Comparison of ENCODE assay signal across 1 cellular context in the genomic region with DNA sequence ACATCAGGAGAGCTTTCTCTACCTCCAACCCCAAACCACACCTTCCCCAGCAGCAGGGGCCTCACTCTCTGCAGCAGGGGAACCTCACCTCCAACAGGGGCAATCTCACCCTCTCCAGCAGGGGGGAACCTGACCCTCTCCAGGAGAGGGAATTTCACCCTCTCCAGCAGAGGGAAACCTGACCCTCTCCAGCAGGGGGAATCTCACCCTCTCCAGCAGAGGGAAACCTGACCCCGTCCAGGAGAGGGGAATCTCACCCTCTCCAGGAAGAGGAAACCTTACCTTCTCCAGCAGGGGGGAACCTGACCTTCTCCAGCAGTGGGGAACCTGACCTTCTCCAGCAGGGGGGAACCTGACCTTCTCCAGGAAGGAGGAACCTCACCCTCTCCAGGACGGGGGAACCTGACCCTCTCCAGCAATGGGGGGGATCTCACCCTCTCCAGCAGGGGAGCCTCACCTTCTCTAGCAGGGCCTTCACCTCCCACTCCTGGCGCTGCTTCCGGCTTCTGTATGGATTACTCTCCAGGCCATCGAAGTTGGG.
TF ChIP-seq lines count a peak whose summit lies in the region.

No MANE protein-coding gene starts in this region.

TF ChIP-seq in K562, 482 proteins besides CTCF, POLR2A, EP300 and RAD21 (continued from another document and continues in another):
- no peak for TF ChIP-seq SIX5 (IDR thresholded peaks at IDR 0.05; ENCODE audit: borderline replicate concordance in 1 of 2, insufficient read depth in 1 of 2, low read depth in 1 of 2, low read length in 2 of 2)
- no peak for TF ChIP-seq KLF6 (CRISPR knock-in tag; IDR thresholded peaks at IDR 0.05; ENCODE audit: borderline replicate concordance)
- TF ChIP-seq HCFC1 (IDR thresholded peaks at IDR 0.05; ENCODE audit: low read depth, low read length) = peak; percentile 57
- no peak for TF ChIP-seq SNRNP70 (optimal IDR thresholded peaks at IDR 0.05; ENCODE audit: low read depth, low read length)
- TF ChIP-seq FOXJ3 (CRISPR knock-in tag; IDR thresholded peaks at IDR 0.05) = no peak
- TF ChIP-seq PHF21A (IDR thresholded peaks at IDR 0.05; ENCODE audit: borderline replicate concordance, low read depth) = 0 out of 2 replicates have a peak, but pooled peaks have one; percentile 30
- no peak for TF ChIP-seq MAFK (IDR thresholded peaks at IDR 0.05; ENCODE audit: low read length)
- no peak for TF ChIP-seq HMG20A (CRISPR knock-in tag; conservative IDR thresholded peaks at IDR 0.05)
- peak; percentile 89 for TF ChIP-seq PRDM10 (IDR thresholded peaks at IDR 0.05; ENCODE audit: partially characterized antibody)
- no peak for TF ChIP-seq NFE2L1 (tag; IDR thresholded peaks at IDR 0.05; ENCODE audit: borderline replicate concordance, low read depth)
- peak; percentile 63; the same call in 1 of the 2 replicates for TF ChIP-seq ZKSCAN1 (IDR thresholded peaks at IDR 0.05; ENCODE audit: low read depth, low read length)
- peak; percentile 79; the same call in 1 of the 2 replicates for TF ChIP-seq STAG1 (CRISPR knock-in tag; IDR thresholded peaks at IDR 0.05; ENCODE audit: borderline replicate concordance)
- TF ChIP-seq SIRT6 (IDR thresholded peaks at IDR 0.05; ENCODE audit: low read depth, low read length) = no peak
- no peak for TF ChIP-seq TCF15 (CRISPR knock-in tag; IDR thresholded peaks at IDR 0.05)
- TF ChIP-seq HLTF (IDR thresholded peaks at IDR 0.05) = no peak
- TF ChIP-seq HNRNPK (IDR thresholded peaks at IDR 0.05; ENCODE audit: low read depth, low read length, poor library complexity, severe bottlenecking) = no peak
- TF ChIP-seq, protein P1, sequence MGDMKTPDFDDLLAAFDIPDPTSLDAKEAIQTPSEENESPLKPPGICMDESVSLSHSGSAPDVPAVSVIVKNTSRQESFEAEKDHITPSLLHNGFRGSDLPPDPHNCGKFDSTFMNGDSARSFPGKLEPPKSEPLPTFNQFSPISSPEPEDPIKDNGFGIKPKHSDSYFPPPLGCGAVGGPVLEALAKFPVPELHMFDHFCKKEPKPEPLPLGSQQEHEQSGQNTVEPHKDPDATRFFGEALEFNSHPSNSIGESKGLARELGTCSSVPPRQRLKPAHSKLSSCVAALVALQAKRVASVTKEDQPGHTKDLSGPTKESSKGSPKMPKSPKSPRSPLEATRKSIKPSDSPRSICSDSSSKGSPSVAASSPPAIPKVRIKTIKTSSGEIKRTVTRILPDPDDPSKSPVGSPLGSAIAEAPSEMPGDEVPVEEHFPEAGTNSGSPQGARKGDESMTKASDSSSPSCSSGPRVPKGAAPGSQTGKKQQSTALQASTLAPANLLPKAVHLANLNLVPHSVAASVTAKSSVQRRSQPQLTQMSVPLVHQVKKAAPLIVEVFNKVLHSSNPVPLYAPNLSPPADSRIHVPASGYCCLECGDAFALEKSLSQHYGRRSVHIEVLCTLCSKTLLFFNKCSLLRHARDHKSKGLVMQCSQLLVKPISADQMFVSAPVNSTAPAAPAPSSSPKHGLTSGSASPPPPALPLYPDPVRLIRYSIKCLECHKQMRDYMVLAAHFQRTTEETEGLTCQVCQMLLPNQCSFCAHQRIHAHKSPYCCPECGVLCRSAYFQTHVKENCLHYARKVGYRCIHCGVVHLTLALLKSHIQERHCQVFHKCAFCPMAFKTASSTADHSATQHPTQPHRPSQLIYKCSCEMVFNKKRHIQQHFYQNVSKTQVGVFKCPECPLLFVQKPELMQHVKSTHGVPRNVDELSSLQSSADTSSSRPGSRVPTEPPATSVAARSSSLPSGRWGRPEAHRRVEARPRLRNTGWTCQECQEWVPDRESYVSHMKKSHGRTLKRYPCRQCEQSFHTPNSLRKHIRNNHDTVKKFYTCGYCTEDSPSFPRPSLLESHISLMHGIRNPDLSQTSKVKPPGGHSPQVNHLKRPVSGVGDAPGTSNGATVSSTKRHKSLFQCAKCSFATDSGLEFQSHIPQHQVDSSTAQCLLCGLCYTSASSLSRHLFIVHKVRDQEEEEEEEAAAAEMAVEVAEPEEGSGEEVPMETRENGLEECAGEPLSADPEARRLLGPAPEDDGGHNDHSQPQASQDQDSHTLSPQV (IDR thresholded peaks at IDR 0.05) = peak; percentile 66
- TF ChIP-seq, protein P2, sequence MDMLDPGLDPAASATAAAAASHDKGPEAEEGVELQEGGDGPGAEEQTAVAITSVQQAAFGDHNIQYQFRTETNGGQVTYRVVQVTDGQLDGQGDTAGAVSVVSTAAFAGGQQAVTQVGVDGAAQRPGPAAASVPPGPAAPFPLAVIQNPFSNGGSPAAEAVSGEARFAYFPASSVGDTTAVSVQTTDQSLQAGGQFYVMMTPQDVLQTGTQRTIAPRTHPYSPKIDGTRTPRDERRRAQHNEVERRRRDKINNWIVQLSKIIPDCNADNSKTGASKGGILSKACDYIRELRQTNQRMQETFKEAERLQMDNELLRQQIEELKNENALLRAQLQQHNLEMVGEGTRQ (CRISPR knock-in tag; IDR thresholded peaks at IDR 0.05) = no peak
- TF ChIP-seq NFIX (CRISPR knock-in tag; IDR thresholded peaks at IDR 0.05; ENCODE audit: low read depth) = no peak
- TF ChIP-seq, protein P3, sequence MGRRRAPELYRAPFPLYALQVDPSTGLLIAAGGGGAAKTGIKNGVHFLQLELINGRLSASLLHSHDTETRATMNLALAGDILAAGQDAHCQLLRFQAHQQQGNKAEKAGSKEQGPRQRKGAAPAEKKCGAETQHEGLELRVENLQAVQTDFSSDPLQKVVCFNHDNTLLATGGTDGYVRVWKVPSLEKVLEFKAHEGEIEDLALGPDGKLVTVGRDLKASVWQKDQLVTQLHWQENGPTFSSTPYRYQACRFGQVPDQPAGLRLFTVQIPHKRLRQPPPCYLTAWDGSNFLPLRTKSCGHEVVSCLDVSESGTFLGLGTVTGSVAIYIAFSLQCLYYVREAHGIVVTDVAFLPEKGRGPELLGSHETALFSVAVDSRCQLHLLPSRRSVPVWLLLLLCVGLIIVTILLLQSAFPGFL (CRISPR knock-in tag; IDR thresholded peaks at IDR 0.05) = no peak
- no peak for TF ChIP-seq STAT5B (CRISPR knock-in tag; IDR thresholded peaks at IDR 0.05)
- peak; percentile 21; the same call in 1 of the 2 replicates for TF ChIP-seq ZNF384 (IDR thresholded peaks at IDR 0.05; ENCODE audit: low read depth, low read length)
- no peak for TF ChIP-seq ZKSCAN8 (CRISPR knock-in tag; IDR thresholded peaks at IDR 0.05)
- peak in 1 of 2 experiments; percentile 66; a peak in 1 of 4 replicates for TF ChIP-seq SIN3A (IDR thresholded peaks at IDR 0.05; ENCODE audit: borderline replicate concordance in 2 of 2, control insufficient read depth in 1 of 2, low read depth in 2 of 2, low read length in 2 of 2)
- no peak for TF ChIP-seq BRF1 (IDR thresholded peaks at IDR 0.05; ENCODE audit: borderline replicate concordance, extremely low read depth, insufficient read length)
- peak; percentile 42 for TF ChIP-seq ZFX (CRISPR knock-in tag; IDR thresholded peaks at IDR 0.05)
- peak; percentile 57 for TF ChIP-seq CREM (IDR thresholded peaks at IDR 0.05; ENCODE audit: low read depth)
- no peak for TF ChIP-seq NFATC3 (IDR thresholded peaks at IDR 0.05)
- TF ChIP-seq ZNF76 (CRISPR knock-in tag; IDR thresholded peaks at IDR 0.05; ENCODE audit: borderline replicate concordance) = no peak
- TF ChIP-seq EZH2 (IDR thresholded peaks at IDR 0.05; ENCODE audit: borderline replicate concordance, low read depth, low read length) = no peak
- TF ChIP-seq CCAR2 (IDR thresholded peaks at IDR 0.05; ENCODE audit: low read depth, low read length) = 0 out of 2 replicates have a peak, but pooled peaks have one; percentile 72
- TF ChIP-seq, protein P4, sequence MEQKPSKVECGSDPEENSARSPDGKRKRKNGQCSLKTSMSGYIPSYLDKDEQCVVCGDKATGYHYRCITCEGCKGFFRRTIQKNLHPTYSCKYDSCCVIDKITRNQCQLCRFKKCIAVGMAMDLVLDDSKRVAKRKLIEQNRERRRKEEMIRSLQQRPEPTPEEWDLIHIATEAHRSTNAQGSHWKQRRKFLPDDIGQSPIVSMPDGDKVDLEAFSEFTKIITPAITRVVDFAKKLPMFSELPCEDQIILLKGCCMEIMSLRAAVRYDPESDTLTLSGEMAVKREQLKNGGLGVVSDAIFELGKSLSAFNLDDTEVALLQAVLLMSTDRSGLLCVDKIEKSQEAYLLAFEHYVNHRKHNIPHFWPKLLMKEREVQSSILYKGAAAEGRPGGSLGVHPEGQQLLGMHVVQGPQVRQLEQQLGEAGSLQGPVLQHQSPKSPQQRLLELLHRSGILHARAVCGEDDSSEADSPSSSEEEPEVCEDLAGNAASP (IDR thresholded peaks at IDR 0.05) = no peak
- no peak for TF ChIP-seq ZBTB40 (IDR thresholded peaks at IDR 0.05)
- no peak for TF ChIP-seq ZBTB40 (CRISPR knock-in tag; IDR thresholded peaks at IDR 0.05)
- no peak; the same call in 1 of the 2 replicates for TF ChIP-seq ZNF239 (CRISPR knock-in tag; IDR thresholded peaks at IDR 0.05)
- peak; percentile 98 for TF ChIP-seq XRCC5 (IDR thresholded peaks at IDR 0.05; ENCODE audit: low read depth, low read length)
- TF ChIP-seq FOXK1 (CRISPR knock-in tag; IDR thresholded peaks at IDR 0.05; ENCODE audit: borderline replicate concordance) = peak; percentile 71; the same call in 1 of the 2 replicates
